In the genomic region with DNA sequence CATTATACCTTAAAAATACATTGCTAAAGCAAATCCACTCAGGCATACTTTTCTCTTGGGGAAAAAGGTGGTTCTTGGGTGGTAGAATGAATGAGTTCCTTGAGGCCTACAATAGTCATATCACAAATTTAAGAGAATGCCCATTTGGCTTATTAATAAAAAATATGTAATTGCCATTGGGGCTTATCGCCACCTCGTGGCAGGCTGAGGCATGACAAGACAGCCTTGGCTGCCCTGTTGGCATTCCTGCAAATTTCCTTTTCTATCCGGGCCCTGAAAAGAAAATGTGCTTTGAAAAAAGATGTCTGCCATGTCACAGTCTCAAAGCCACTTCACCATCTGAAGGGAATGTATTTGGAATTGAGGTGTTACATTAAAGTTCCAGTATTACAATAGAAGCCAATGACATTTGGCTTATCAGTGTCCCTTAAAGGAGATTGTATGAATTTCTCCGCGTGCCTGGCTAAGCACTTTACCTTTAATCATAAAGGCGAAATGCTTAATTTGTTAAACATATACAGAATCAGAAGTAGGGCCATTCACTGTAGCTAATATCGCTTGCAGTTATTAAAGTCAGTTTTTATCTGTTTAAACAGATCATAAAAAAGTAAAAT, we compare ENCODE assay signal across 8 cellular contexts.
DNase-seq lines count a peak whose midpoint lies in the region; ATAC-seq and TF ChIP-seq lines count a peak whose summit lies in the region.

No MANE protein-coding gene starts in this region.

- no peak overlapping the region for H3K56ac ChIP-seq in H9 (ENCODE audit: insufficient read length, low read depth, low read length)

- H4K20me1 ChIP-seq in H9 (ENCODE audit: control insufficient read depth, insufficient read depth, insufficient read length): no peaks in the 10 kb centered on the region

- no peak overlapping the region for H3K23ac ChIP-seq in H9 (ENCODE audit: insufficient read length, low read depth, low read length)

- H3K36me3 Mint-ChIP-seq in CD4-positive, alpha-beta T cell (ENCODE audit: low read depth): no peaks in the 10 kb centered on the region
- H3K36me3 Mint-ChIP-seq in H9 (ENCODE audit: insufficient read depth in 1 of 3, low read depth in 3 of 3): peaks cover 0 to 4% (median 0%) of the 10 kb centered on the region in 3 experiments; a peak in 1 of 7 replicates

- H4K91ac ChIP-seq in H9 (ENCODE audit: insufficient read length, low read depth, low read length): no peak overlapping the region

- no peak overlapping the region for H2AFZ ChIP-seq in H9 (ENCODE audit: low read length)

- H3K4me1 ChIP-seq in H9 (ENCODE audit: insufficient read depth, low read length) (no peaks in the 10 kb centered on the region), upper lobe of left lung (no peaks in the 10 kb centered on the region)

- no peak overlapping the region for H3K9ac ChIP-seq in H9 (ENCODE audit: extremely low read depth, insufficient read length, low read length)

- no peak overlapping the region for H3K27ac ChIP-seq in CD4-positive, alpha-beta T cell (ENCODE audit: low read depth, low read length)
- H3K27ac ChIP-seq in H9 (ENCODE audit: insufficient read length, low read depth, low read length): no peak overlapping the region
- H3K27ac ChIP-seq in VCaP: no peak overlapping the region
- no peak overlapping the region for H3K27ac ChIP-seq in dorsolateral prefrontal cortex
- H3K27ac ChIP-seq in upper lobe of left lung: no peak overlapping the region

- no peak overlapping the region for H2BK5ac ChIP-seq in H9 (ENCODE audit: insufficient read length, low read length)

- H3K4me2 ChIP-seq in H9 (ENCODE audit: insufficient read depth, insufficient read length, low read length): no peak overlapping the region

- H3K14ac ChIP-seq in H9 (ENCODE audit: insufficient read depth, low read length): no peak overlapping the region

- peaks cover 26% of the 10 kb centered on the region for H3K4me1 Mint-ChIP-seq in CD4-positive, alpha-beta T cell (ENCODE audit: low read depth)
- no peaks in the 10 kb centered on the region for H3K4me1 Mint-ChIP-seq in H9

- WGBS in H9 (ENCODE audit: extremely low coverage, insufficient read length, low lambda C conversion rate): no CpG with 5 or more reads among the region's 7 CpGs
- 50 to 51% methylated on average over 7 of the region's 7 CpGs for WGBS in upper lobe of left lung, 2 donors

- H4K5ac ChIP-seq in H9 (ENCODE audit: insufficient read length, low read depth, low read length): no peak overlapping the region

- no peaks in the 10 kb centered on the region for H3K27me3 ChIP-seq in CD4-positive, alpha-beta T cell (ENCODE audit: control insufficient read depth, insufficient read depth, low read length)
- H3K27me3 ChIP-seq in H9 (ENCODE audit: insufficient read depth, low read length) (no peaks in the 10 kb centered on the region), dorsolateral prefrontal cortex (peaks cover 0 to under 1% (median 0%) of the 10 kb centered on the region in 45 donors), upper lobe of left lung (no peaks in the 10 kb centered on the region)

- no peak overlapping the region for H2BK20ac ChIP-seq in H9 (ENCODE audit: low read depth, low read length, poor library complexity, severe bottlenecking)

- H3K9me3 Mint-ChIP-seq in CD4-positive, alpha-beta T cell: no peaks in the 10 kb centered on the region
- H3K9me3 Mint-ChIP-seq in H9: peaks cover 4 to 5% of the 10 kb centered on the region in 2 experiments; a peak in 2 of 5 replicates

- no peak for TF ChIP-seq EP300 in upper lobe of left lung (IDR thresholded peaks at IDR 0.05)

- H3K27ac Mint-ChIP-seq in CD4-positive, alpha-beta T cell: no peak overlapping the region
- H3K27ac Mint-ChIP-seq in H9: no peak overlapping the region

- no peaks in the 10 kb centered on the region for H3K23me2 ChIP-seq in H9 (ENCODE audit: insufficient read length, low read depth, low read length, poor library complexity, severe bottlenecking)

- peaks cover 5% of the 10 kb centered on the region for H3K9me3 ChIP-seq in CD4-positive, alpha-beta T cell (ENCODE audit: control insufficient read depth, low read length)
- H3K9me3 ChIP-seq in H9 (ENCODE audit: control insufficient read depth, low read depth, low read length): no peaks in the 10 kb centered on the region
- no peaks in the 10 kb centered on the region for H3K9me3 ChIP-seq in upper lobe of left lung

- no peak overlapping the region for H3K4ac ChIP-seq in H9 (ENCODE audit: low read depth, low read length)

- no peak overlapping the region for H2BK12ac ChIP-seq in H9 (ENCODE audit: insufficient read length, low read depth, low read length)

- POLR2A ChIA-PET in CD4-positive, alpha-beta T cell (lab: Charles Lee): interaction anchor here (0.6 to 6.1 kb wide), 2 partner anchors 31 to 1529 kb away, joined by 3 to 39 read pairs; no protein-coding TSS in a partner anchor

- H3T11ph ChIP-seq in H9 (ENCODE audit: low read length): no peak overlapping the region

- H2BK120ac ChIP-seq in H9 (ENCODE audit: low read depth, low read length, poor library complexity, severe bottlenecking): no peak overlapping the region

- no peak overlapping the region for H3K18ac ChIP-seq in H9 (ENCODE audit: insufficient read length, low read depth, low read length)

- DNase-seq in CD4-positive, alpha-beta T cell: peak in 8 of 10 experiments; percentile 9 to 51 (median 25)
- no peak for DNase-seq in H9
- DNase-seq in dorsolateral prefrontal cortex: peak in 2 of 10 donors; percentile 27 to 29
- DNase-seq in midbrain (lab: John Stamatoyannopoulos, UW): peak; percentile 0
- no peak for DNase-seq in upper lobe of left lung

- no peaks in the 10 kb centered on the region for H3K36me3 ChIP-seq in upper lobe of left lung

- H3K4me3 Mint-ChIP-seq in CD4-positive, alpha-beta T cell: no peak overlapping the region
- H3K4me3 Mint-ChIP-seq in H9: no peak overlapping the region

- intact Hi-C loops in CD4-positive, alpha-beta T cell (cut with DNase I, micrococcal nuclease): loop anchor here (5.0 to 10.0 kb wide), 4 partner anchors 47 to 135 kb away; no protein-coding TSS in a partner anchor
- intact Hi-C loops in dorsolateral prefrontal cortex (cut with DNase I): loop anchor here (5.0 to 10.0 kb wide), 2 partner anchors 135 to 138 kb away; no protein-coding TSS in a partner anchor

- CTCF ChIA-PET in CD4-positive, alpha-beta T cell (lab: Charles Lee): no interaction called here

- TF ChIP-seq CTCF in CD4-positive, alpha-beta T cell (IDR thresholded peaks at IDR 0.05): peak; percentile 95
- TF ChIP-seq CTCF in H9 (conservative IDR thresholded peaks at IDR 0.05) (peak; percentile 96), VCaP (conservative IDR thresholded peaks at IDR 0.05) (peak; percentile 99), dorsolateral prefrontal cortex (IDR thresholded peaks at IDR 0.05 in 54 of 56, conservative IDR thresholded peaks at IDR 0.05 in 2 of 56; ENCODE audit: low read depth in 1 of 56, partially characterized antibody in 56 of 56) (peak; percentile 58 to 94 (median 80)), upper lobe of left lung (IDR thresholded peaks at IDR 0.05) (peak; percentile 47 to 94 (median 64))

- no peak overlapping the region for H2BK15ac ChIP-seq in H9 (ENCODE audit: low read depth, low read length)

- no peaks in the 10 kb centered on the region for H3K79me2 ChIP-seq in H9 (ENCODE audit: insufficient read depth, low read length)

- H2AK5ac ChIP-seq in H9 (ENCODE audit: insufficient read length, low read length): no peak overlapping the region

- H3K79me1 ChIP-seq in H9 (ENCODE audit: insufficient read depth, low read depth, low read length, poor library complexity, severe bottlenecking): no peaks in the 10 kb centered on the region

- ATAC-seq in CD4-positive, alpha-beta T cell (ENCODE audit: poor library complexity): no peak
- ATAC-seq in upper lobe of left lung (ENCODE audit: low FRiP score in 2 of 2) (peak in 1 of 2 donors; percentile 53), GM21367 (IDR thresholded peaks at IDR 0.05; ENCODE audit: unreplicated experiment) (no peak), GM21737 (IDR thresholded peaks at IDR 0.05; ENCODE audit: unreplicated experiment) (no peak)

- H3K4me3 ChIP-seq in dorsolateral prefrontal cortex (no peak overlapping the region), upper lobe of left lung (no peak overlapping the region)

- no peaks in the 10 kb centered on the region for H3K27me3 Mint-ChIP-seq in CD4-positive, alpha-beta T cell
- H3K27me3 Mint-ChIP-seq in H9 (ENCODE audit: low read depth): no peaks in the 10 kb centered on the region

- no peak overlapping the region for H4K8ac ChIP-seq in H9 (replicated peaks; ENCODE audit: insufficient read length, low read depth, low read length)

- no peak for TF ChIP-seq POLR2A in upper lobe of left lung (IDR thresholded peaks at IDR 0.05)

Comparison
In these comparisons a context has a peak if more than half of its experiments do, and no peak if none do; other contexts are left out.
1. DNase-seq: peak in CD4-positive, alpha-beta T cell (8 of 10) and midbrain (single experiment); none in H9 (single experiment) and upper lobe of left lung (0 of 2).
2. Peak in every context shown above with its lines, with median percentiles within 50 percentile points of each other: CTCF ChIP-seq.